In genomic region chr4:10736895-10737294, GRCh38 we compare ENCODE assay signal across 23 cellular contexts. TPM values are rescaled to one million over a fixed set of nuclear protein-coding genes. Genes with fewer than 3 reads are reported as not detected.
"Had no signal": no experiment of that assay in that cellular context is flagged by ENCODE, and none has a peak within 500 bp of the region (broad histone marks: within the 10 kb centered on the region; RNA-seq: fewer than 3 reads in every experiment).

No MANE protein-coding gene starts in this region.

- H3K4me3 ChIP-seq: coronary artery, heart left ventricle, spleen, tibial artery had no signal

- H3K4me3 Mint-ChIP-seq: activated naive CD8-positive, alpha-beta T cell; activated T-cell treated with anti-CD3 and anti-CD28 coated beads, Interleukin-2, amount 50 U/mL, for 24 hours; activated T-helper 17 cell treated with anti-CD3 and anti-CD28 coated beads, Interleukin-2, amount 50 U/mL, for 72 hours; memory B cell; natural killer cell treated with Interleukin-12 subunit alpha and Interleukin-12 subunit beta and Interleukin-15 and Interleukin-18, amount 100 ng/mL, for 72 hours; stimulated activated naive CD8-positive, alpha-beta T cell treated with anti-CD3 and anti-CD28 coated beads, Interleukin-15, amount 100 ng/mL, for 72 hours had no signal

- H3K4me1 Mint-ChIP-seq: activated T-helper 17 cell treated with anti-CD3 and anti-CD28 coated beads, Interleukin-2, amount 50 U/mL, for 72 hours had no signal

- DNase-seq: activated CD4-positive, CD25-positive, alpha-beta regulatory T cell treated with anti-CD3 and anti-CD28 coated beads, Interleukin-2, amount 50 U/mL, for 72 hours; activated CD8-positive, alpha-beta memory T cell treated with anti-CD3 and anti-CD28 coated beads, Interleukin-2, amount 50 U/mL, for 4 hours; activated naive CD4-positive, alpha-beta T cell; activated T-cell treated with anti-CD3 and anti-CD28 coated beads, Interleukin-2, amount 50 U/mL, for 24 hours; amniotic stem cell; cerebellar nuclear complex; heart left ventricle; islet precursor cell; left cardiac atrium; retina; spleen; stimulated activated CD4-positive, alpha-beta T cell treated with anti-CD3 and anti-CD28 coated beads, Interleukin-4, amount 100 ng/mL, for 24 hours; stimulated activated naive CD8-positive, alpha-beta T cell treated with anti-CD3 and anti-CD28 coated beads, Interleukin-15, amount 100 ng/mL, for 72 hours; T-helper 2 cell; tibial artery had no signal

- H3K9me3 ChIP-seq: heart left ventricle, spleen, tibial artery had no signal

- H3K36me3 ChIP-seq: heart left ventricle, spleen, tibial artery had no signal

- H3K27me3 ChIP-seq: spleen, tibial artery had no signal

- H3K27me3 Mint-ChIP-seq: activated naive CD8-positive, alpha-beta T cell; memory B cell; stimulated activated naive CD8-positive, alpha-beta T cell treated with anti-CD3 and anti-CD28 coated beads, Interleukin-15, amount 100 ng/mL, for 72 hours had no signal

- H3K9me3 Mint-ChIP-seq: activated T-cell treated with anti-CD3 and anti-CD28 coated beads, Interleukin-2, amount 50 U/mL, for 24 hours; memory B cell; natural killer cell treated with Interleukin-12 subunit alpha and Interleukin-12 subunit beta and Interleukin-15 and Interleukin-18, amount 100 ng/mL, for 72 hours; stimulated activated naive CD8-positive, alpha-beta T cell treated with anti-CD3 and anti-CD28 coated beads, Interleukin-15, amount 100 ng/mL, for 72 hours had no signal

- H3K36me3 Mint-ChIP-seq: activated naive CD8-positive, alpha-beta T cell; memory B cell; natural killer cell treated with Interleukin-12 subunit alpha and Interleukin-12 subunit beta and Interleukin-15 and Interleukin-18, amount 100 ng/mL, for 72 hours had no signal

- ATAC-seq: heart left ventricle; left cardiac atrium; natural killer cell treated with Interleukin-12 subunit alpha and Interleukin-12 subunit beta and Interleukin-15 and Interleukin-18, amount 100 ng/mL, for 72 hours had no signal

- H3K4me1 ChIP-seq: heart left ventricle, tibial artery had no signal

- H3K27ac ChIP-seq: coronary artery, epithelial cell of prostate, heart left ventricle, spleen, tibial artery had no signal

- H3K27ac Mint-ChIP-seq: activated naive CD8-positive, alpha-beta T cell; activated T-cell treated with anti-CD3 and anti-CD28 coated beads, Interleukin-2, amount 50 U/mL, for 24 hours; activated T-helper 17 cell treated with anti-CD3 and anti-CD28 coated beads, Interleukin-2, amount 50 U/mL, for 72 hours; memory B cell; natural killer cell treated with Interleukin-12 subunit alpha and Interleukin-12 subunit beta and Interleukin-15 and Interleukin-18, amount 100 ng/mL, for 72 hours; progenitor cell of endocrine pancreas had no signal

RNA-seq across cellular contexts. Expression of gene CLNK, which starts 52.3 kb away (rescaled TPM):
- total RNA-seq: activated T-helper 17 cell treated with anti-CD3 and anti-CD28 coated beads, Interleukin-2, amount 50 U/mL, for 72 hours; left cardiac atrium; osteocyte; progenitor cell of endocrine pancreas had no signal
